Comparison of ENCODE assay signal across 8 cellular contexts in the genomic region with DNA sequence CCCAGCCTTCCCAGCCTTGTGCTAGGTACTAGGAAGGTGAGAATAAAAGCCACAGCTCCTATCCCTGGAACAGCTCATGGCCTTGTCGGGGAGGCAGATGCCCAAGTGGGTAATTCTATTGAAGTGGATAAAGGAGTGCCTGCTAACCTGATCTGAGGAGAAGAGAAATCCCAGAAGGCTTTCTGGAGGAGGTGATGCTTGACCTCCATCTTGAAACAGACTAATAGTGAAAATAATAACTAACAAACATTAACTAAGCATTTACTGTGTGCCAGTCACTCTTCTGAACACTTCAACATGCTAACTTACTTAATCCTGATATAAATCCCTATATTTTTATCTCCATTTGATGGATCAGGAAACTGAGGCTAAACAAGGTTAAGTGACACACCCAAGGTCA.
"Had no signal": no experiment of that assay in that cellular context is flagged by ENCODE, and none has a peak within 500 bp of the region (broad histone marks: within the 10 kb centered on the region; RNA-seq: fewer than 3 reads in every experiment).

No MANE protein-coding gene starts in this region.

- H3K4me3 ChIP-seq: GM23338 had no signal

- H3K4me3 Mint-ChIP-seq: GM23338, H9 had no signal

- H3K4me1 Mint-ChIP-seq: GM23338 had no signal

- ATAC-seq: GM23338, HepG2 had no signal

- FAIRE-seq: H1, H54, HepG2 had no signal

- H3K4me2 ChIP-seq: GM23338 had no signal

- DNase-seq: H9, HCEC 1CT, IMR-90, KBM-7 had no signal

- H2AFZ ChIP-seq: GM23338 had no signal

- H3K27ac Mint-ChIP-seq: GM23338, H9 had no signal
